In the genomic region with DNA sequence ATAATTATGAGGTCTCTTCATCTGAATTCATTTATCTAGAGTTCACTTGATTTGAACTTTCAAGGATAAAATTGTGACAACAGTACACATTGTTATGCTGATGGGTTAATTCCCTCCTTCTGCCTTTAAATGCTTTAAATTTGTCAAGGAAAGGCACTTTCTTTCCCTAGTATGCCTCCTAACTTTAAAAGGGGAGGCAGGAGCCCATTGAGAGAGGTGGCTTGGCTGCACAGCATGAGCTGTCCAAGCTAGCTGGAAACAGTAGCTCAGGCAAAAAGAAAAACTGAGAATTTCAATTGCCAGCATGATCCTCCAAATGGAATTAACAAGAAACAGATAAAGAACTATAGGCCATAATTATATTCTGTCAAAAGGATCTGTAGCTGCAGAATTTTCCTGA, we compare ENCODE assay signal across 14 cellular contexts.
A peak's percentile ranks its signal among the peaks of the same experiment; 100 is the strongest.
DNase-seq lines count a peak whose midpoint lies in the region; ATAC-seq and TF ChIP-seq lines count a peak whose summit lies in the region.
"Had no signal": no experiment of that assay in that cellular context is flagged by ENCODE, and none has a peak within 500 bp of the region (broad histone marks: within the 10 kb centered on the region; RNA-seq: fewer than 3 reads in every experiment).

No MANE protein-coding gene starts in this region.

- TF ChIP-seq CTCF in endodermal cell (conservative IDR thresholded peaks at IDR 0.05): no peak

- DNase-seq in H7 (peak; percentile 44), SK-N-DZ (ENCODE audit: low spot score) (peak; percentile 7), endodermal cell (peak; percentile 47), retina (peak; percentile 20), T-helper 9 cell (no peak), KG1 (lab: John Stamatoyannopoulos, UW) (no peak)
- DNase-seq in effector CD8-positive, alpha-beta T cell (lab: John Stamatoyannopoulos, UW): no peak
- DNase-seq: CD8-positive, alpha-beta memory T cell; DMS53; IMR-90 had no signal

- H3K4me3 ChIP-seq in H7 (ENCODE audit: insufficient read depth, low read depth, low read length): no peak overlapping the region
- no peak overlapping the region for H3K4me3 ChIP-seq in endodermal cell (ENCODE audit: low read length)
- H3K4me3 ChIP-seq: GM12878 had no signal

- no peak overlapping the region for H3K27ac Mint-ChIP-seq in endodermal cell
- H3K27ac Mint-ChIP-seq: CD14-positive monocyte; CD8-positive, alpha-beta memory T cell had no signal

- H3K9me3 ChIP-seq in endodermal cell (ENCODE audit: control insufficient read depth, low read length): no peaks in the 10 kb centered on the region

- no peaks in the 10 kb centered on the region for H3K4me1 ChIP-seq in endodermal cell (ENCODE audit: control insufficient read depth, insufficient read depth, low read length)

- peaks cover 2% of the 10 kb centered on the region for H3K4me1 Mint-ChIP-seq in endodermal cell
- H3K4me1 Mint-ChIP-seq: CD14-positive monocyte; CD8-positive, alpha-beta memory T cell had no signal

- H3K27me3 Mint-ChIP-seq in endodermal cell (ENCODE audit: insufficient read depth): no peaks in the 10 kb centered on the region
- H3K27me3 Mint-ChIP-seq: CD8-positive, alpha-beta memory T cell had no signal

- no peaks in the 10 kb centered on the region for H3K36me3 ChIP-seq in H7 (replicated peaks; ENCODE audit: control insufficient read depth, insufficient read depth, low read length)
- H3K36me3 ChIP-seq in endodermal cell (ENCODE audit: control insufficient read depth, insufficient read depth, low read length): no peaks in the 10 kb centered on the region

- H3K9ac ChIP-seq in endodermal cell (ENCODE audit: extremely low read depth, low read length, poor library complexity, severe bottlenecking): no peak overlapping the region
- H3K9ac ChIP-seq: KMS-11 had no signal

- no peak overlapping the region for H3K27ac ChIP-seq in endodermal cell (ENCODE audit: low read depth, low read length)
- H3K27ac ChIP-seq: KMS-11 had no signal

- no peaks in the 10 kb centered on the region for H3K9me3 Mint-ChIP-seq in endodermal cell

- no peaks in the 10 kb centered on the region for H3K36me3 Mint-ChIP-seq in endodermal cell (ENCODE audit: low read depth)
- H3K36me3 Mint-ChIP-seq: CD14-positive monocyte; CD8-positive, alpha-beta memory T cell had no signal

- H3K4me3 Mint-ChIP-seq in endodermal cell: no peak overlapping the region
- H3K4me3 Mint-ChIP-seq: CD14-positive monocyte; CD8-positive, alpha-beta memory T cell had no signal

- no peak for ATAC-seq in GM18520 (IDR thresholded peaks at IDR 0.05; ENCODE audit: unreplicated experiment)
- ATAC-seq: GM12878 had no signal

- H3K27me3 ChIP-seq in H7 (ENCODE audit: control insufficient read depth, insufficient read depth, low read length) (no peaks in the 10 kb centered on the region), endodermal cell (ENCODE audit: control insufficient read depth, insufficient read depth, low read length, poor library complexity, severe bottlenecking) (no peaks in the 10 kb centered on the region)

Comparison
In these comparisons a context has a peak if more than half of its experiments do, and no peak if none do; other contexts are left out.
1. DNase-seq: peak in H7 (single experiment), SK-N-DZ (single experiment), endodermal cell (single experiment) and retina (single experiment); none in T-helper 9 cell (single experiment), effector CD8-positive, alpha-beta T cell (single experiment) and KG1 (single experiment).